ENCODE assay signal across 13 cellular contexts in genomic region chr20:2955257-2955950, GRCh38.
DNase-seq lines count a peak whose midpoint lies in the region; ATAC-seq and TF ChIP-seq lines count a peak whose summit lies in the region.
"Had no signal": no experiment of that assay in that cellular context is flagged by ENCODE, and none has a peak within 500 bp of the region (broad histone marks: within the 10 kb centered on the region; RNA-seq: fewer than 3 reads in every experiment).

No MANE protein-coding gene starts in this region.

- H3K27me3 ChIP-seq in adipocyte (replicated peaks; ENCODE audit: control insufficient read depth, insufficient read depth, low read length) (no peaks in the 10 kb centered on the region), heart right ventricle (no peaks in the 10 kb centered on the region)
- H3K27me3 ChIP-seq: BLaER1 treated with 17β-estradiol and CSF1 and Interleukin-3, amounts not matched to agents 10 nM and 100 nM; tibial artery had no signal

- no peak overlapping the region for H3K27ac ChIP-seq in heart right ventricle
- H3K27ac ChIP-seq: tibial artery had no signal

- H3K27ac Mint-ChIP-seq in stimulated activated naive CD8-positive, alpha-beta T cell treated with anti-CD3 and anti-CD28 coated beads, Interleukin-15, amount 100 ng/mL, for 72 hours = peak overlapping the region in 1 of 2 donors; percentile 14
- H3K27ac Mint-ChIP-seq: activated naive CD4-positive, alpha-beta T cell treated with anti-CD3 and anti-CD28 coated beads, Interleukin-2, amount 10 ng/mL, durations not matched to agents 7 days and 5 days; T-helper 1 cell treated with Interleukin-12 subunit alpha and Interleukin-12 subunit beta and Interleukin-4 antibody, amounts not matched to agents 30 μg/mL and 1 μg/mL, for 36 hours had no signal

- H3K9me3 Mint-ChIP-seq in stimulated activated naive CD8-positive, alpha-beta T cell treated with anti-CD3 and anti-CD28 coated beads, Interleukin-15, amount 100 ng/mL, for 72 hours = no peaks in the 10 kb centered on the region
- H3K9me3 Mint-ChIP-seq: activated naive CD4-positive, alpha-beta T cell treated with anti-CD3 and anti-CD28 coated beads, Interleukin-2, amount 10 ng/mL, durations not matched to agents 7 days and 5 days; T-helper 1 cell treated with Interleukin-12 subunit alpha and Interleukin-12 subunit beta and Interleukin-4 antibody, amounts not matched to agents 30 μg/mL and 1 μg/mL, for 36 hours had no signal

- no peak for DNase-seq in stimulated activated naive CD8-positive, alpha-beta T cell treated with anti-CD3 and anti-CD28 coated beads, Interleukin-15, Interleukin-2, amounts not matched to agents 100 U/mL and 50 U/mL, for 24 hours
- no peak for DNase-seq in stimulated activated naive CD8-positive, alpha-beta T cell treated with anti-CD3 and anti-CD28 coated beads, Interleukin-15, amount 100 ng/mL, for 72 hours
- DNase-seq in adipocyte (ENCODE audit: low read depth) = peak; percentile 9
- DNase-seq in superior temporal gyrus (ENCODE audit: extremely low spot score) = peak; percentile 71
- no peak for DNase-seq in heart right ventricle
- DNase-seq: activated naive CD4-positive, alpha-beta T cell treated with anti-CD3 and anti-CD28 coated beads, Interleukin-2, amount 10 ng/mL, durations not matched to agents 7 days and 5 days; NCI-H524 treated with DMSO at 0.1 percent for 48 hours; tibial artery had no signal

- H3K9me3 ChIP-seq in adipocyte (ENCODE audit: control insufficient read depth, low read length) = no peaks in the 10 kb centered on the region
- no peaks in the 10 kb centered on the region for H3K9me3 ChIP-seq in heart right ventricle
- H3K9me3 ChIP-seq: tibial artery had no signal

- intact Hi-C loops in heart right ventricle (cut with DNase I) = no loop called here

- H3K4me3 ChIP-seq in adipocyte (ENCODE audit: low read length) (no peak overlapping the region), heart right ventricle (no peak overlapping the region)
- H3K4me3 ChIP-seq: BLaER1 treated with 17β-estradiol and CSF1 and Interleukin-3, amounts not matched to agents 10 nM and 100 nM; tibial artery had no signal

- no peak for TF ChIP-seq CTCF in heart right ventricle (IDR thresholded peaks at IDR 0.05)

- peaks cover 3% of the 10 kb centered on the region for H3K4me1 ChIP-seq in adipocyte (ENCODE audit: control insufficient read depth, insufficient read depth, low read length)
- H3K4me1 ChIP-seq in heart right ventricle = peaks cover 0 to 18% (median 0%) of the 10 kb centered on the region in 9 donors
- H3K4me1 ChIP-seq: tibial artery had no signal

- H3K36me3 ChIP-seq in adipocyte (ENCODE audit: control insufficient read depth, insufficient read depth, low read length, severe bottlenecking) (peaks cover 16% of the 10 kb centered on the region), heart right ventricle (peaks cover 0 to 38% (median 6%) of the 10 kb centered on the region in 9 donors)

- ATAC-seq in stimulated activated naive CD8-positive, alpha-beta T cell treated with anti-CD3 and anti-CD28 coated beads, Interleukin-15, Interleukin-2, amounts not matched to agents 100 U/mL and 50 U/mL, for 24 hours = peak; percentile 52
- no peak for ATAC-seq in stimulated activated naive CD8-positive, alpha-beta T cell treated with anti-CD3 and anti-CD28 coated beads, Interleukin-15, amount 100 ng/mL, for 72 hours
- peak; percentile 85 for ATAC-seq in HG03025 (IDR thresholded peaks at IDR 0.05; ENCODE audit: low FRiP score, unreplicated experiment)
- ATAC-seq in heart right ventricle = no peak
- no peak for ATAC-seq in HG03457 (IDR thresholded peaks at IDR 0.05; ENCODE audit: unreplicated experiment)
- no peak for ATAC-seq in HG02884 (IDR thresholded peaks at IDR 0.05; ENCODE audit: unreplicated experiment)

- H3K9ac ChIP-seq in adipocyte (ENCODE audit: low read length) = no peak overlapping the region
- H3K9ac ChIP-seq: BLaER1 treated with 17β-estradiol and CSF1 and Interleukin-3, amounts not matched to agents 10 nM and 100 nM had no signal

- H3K4me3 Mint-ChIP-seq in stimulated activated naive CD8-positive, alpha-beta T cell treated with anti-CD3 and anti-CD28 coated beads, Interleukin-15, amount 100 ng/mL, for 72 hours = no peak overlapping the region
- H3K4me3 Mint-ChIP-seq: activated naive CD4-positive, alpha-beta T cell treated with anti-CD3 and anti-CD28 coated beads, Interleukin-2, amount 10 ng/mL, durations not matched to agents 7 days and 5 days; T-helper 1 cell treated with Interleukin-12 subunit alpha and Interleukin-12 subunit beta and Interleukin-4 antibody, amounts not matched to agents 30 μg/mL and 1 μg/mL, for 36 hours had no signal

- H3K4me1 Mint-ChIP-seq in stimulated activated naive CD8-positive, alpha-beta T cell treated with anti-CD3 and anti-CD28 coated beads, Interleukin-15, amount 100 ng/mL, for 72 hours = peaks cover 24% of the 10 kb centered on the region

- H3K27me3 Mint-ChIP-seq in stimulated activated naive CD8-positive, alpha-beta T cell treated with anti-CD3 and anti-CD28 coated beads, Interleukin-15, amount 100 ng/mL, for 72 hours = no peaks in the 10 kb centered on the region
- H3K27me3 Mint-ChIP-seq: activated naive CD4-positive, alpha-beta T cell treated with anti-CD3 and anti-CD28 coated beads, Interleukin-2, amount 10 ng/mL, durations not matched to agents 7 days and 5 days had no signal

Comparison
In these comparisons a context has a peak if more than half of its experiments do, and no peak if none do; other contexts are left out.
1. ATAC-seq: peak in stimulated activated naive CD8-positive, alpha-beta T cell treated with anti-CD3 and anti-CD28 coated beads, Interleukin-15, Interleukin-2, amounts not matched to agents 100 U/mL and 50 U/mL, for 24 hours (single experiment) and HG03025 (single experiment); none in stimulated activated naive CD8-positive, alpha-beta T cell treated with anti-CD3 and anti-CD28 coated beads, Interleukin-15, amount 100 ng/mL, for 72 hours (single experiment), heart right ventricle (0 of 8), HG03457 (single experiment) and HG02884 (single experiment).
2. DNase-seq: peak in adipocyte (single experiment) and superior temporal gyrus (single experiment); none in stimulated activated naive CD8-positive, alpha-beta T cell treated with anti-CD3 and anti-CD28 coated beads, Interleukin-15, Interleukin-2, amounts not matched to agents 100 U/mL and 50 U/mL, for 24 hours (single experiment), stimulated activated naive CD8-positive, alpha-beta T cell treated with anti-CD3 and anti-CD28 coated beads, Interleukin-15, amount 100 ng/mL, for 72 hours (0 of 2) and heart right ventricle (0 of 2).